Comparison of ENCODE assay signal across 7 cellular contexts in genomic region chr9:20658246-20658667, GRCh38. TPM values are rescaled to one million over a fixed set of nuclear protein-coding genes. Genes with fewer than 3 reads are reported as not detected.
DNase-seq lines count a peak whose midpoint lies in the region; ATAC-seq and TF ChIP-seq lines count a peak whose summit lies in the region.
"Not testable (repeated sequence)": the region's sequence is repeated elsewhere in the genome, so short reads cannot be mapped to it uniquely, and the experiment has no call there.

No MANE protein-coding gene starts in this region.

- CTCF ChIA-PET in HEK293 (lab: Yijun Ruan, JAX) = interaction anchor here (0.6 to 1.0 kb wide), 2 partner anchors 32 to 247 kb away, joined by 3 read pairs; no protein-coding TSS in a partner anchor
- CTCF ChIA-PET in T-cell (lab: Charles Lee) = not testable (repeated sequence)

- POLR2A ChIA-PET in HEK293 (lab: Yijun Ruan, JAX) = interaction anchor here (0.6 to 2.8 kb wide), 4 partner anchors 18 to 431 kb away, joined by 4 to 23 read pairs (median 14); partner anchors contain the start of genes FOCAD and MLLT3
- POLR2A ChIA-PET in T-cell (lab: Charles Lee) = not testable (repeated sequence)

- H3K4me3 Mint-ChIP-seq in T-cell = peak overlapping the region in 1 of 3 donors; percentile 89
- not testable (repeated sequence) for H3K4me3 Mint-ChIP-seq in activated T-helper 2 cell treated with anti-CD3 and anti-CD28 coated beads, Interferon-gamma antibody, Interleukin-2, Interleukin-4, amounts not matched to agents 10 μg/mL and 5 μg/mL and 100 μg/mL, durations not matched to agents 14 hours and 24 hours and 36 hours (ENCODE audit: low read depth)

- peak overlapping the region; percentile 97 for H2AFZ ChIP-seq in smooth muscle cell (ENCODE audit: low read depth)

- H3K9me3 ChIP-seq in HEK293 (ENCODE audit: control insufficient read depth, insufficient read depth, low read depth, low read length); heart right ventricle; muscle layer of colon (ENCODE audit: low read length); smooth muscle cell (replicated peaks; ENCODE audit: low read depth): not testable (repeated sequence)

- not testable (repeated sequence) for H3K36me3 Mint-ChIP-seq in T-cell; activated T-helper 2 cell treated with anti-CD3 and anti-CD28 coated beads, Interferon-gamma antibody, Interleukin-2, Interleukin-4, amounts not matched to agents 10 μg/mL and 5 μg/mL and 100 μg/mL, durations not matched to agents 14 hours and 24 hours and 36 hours (ENCODE audit: low read depth)

- ATAC-seq in T-cell (replicated peaks in 1 of 4); heart right ventricle: not testable (repeated sequence)

- H3K4me3 ChIP-seq in HEK293 (ENCODE audit: low read depth, low read length) (peak overlapping the region; percentile 60), choroid plexus epithelial cell (ENCODE audit: low read depth, low read length) (peak overlapping the region; percentile 55), heart right ventricle (peak overlapping the region; percentile 11 to 63 (median 55)), muscle layer of colon (ENCODE audit: low read depth in 1 of 2, low read length in 2 of 2) (peak overlapping the region; percentile 2 to 39), smooth muscle cell (peak overlapping the region; percentile 64)

- H3K36me3 ChIP-seq in HEK293 (ENCODE audit: control insufficient read depth in 2 of 2, insufficient read depth in 1 of 2, low read length in 2 of 2); heart right ventricle; muscle layer of colon (ENCODE audit: insufficient read depth, low read length); smooth muscle cell (ENCODE audit: low read depth): not testable (repeated sequence)

- peak overlapping the region; percentile 85 for H3K4me2 ChIP-seq in smooth muscle cell

- DNase-seq in T-cell = peak; percentile 8 to 63 (median 37)
- peak; percentile 40 for DNase-seq in activated T-helper 2 cell treated with anti-CD3 and anti-CD28 coated beads, Interferon-gamma antibody, Interleukin-2, Interleukin-4, amounts not matched to agents 10 μg/mL and 5 μg/mL and 100 μg/mL, durations not matched to agents 14 hours and 24 hours and 36 hours (ENCODE audit: low spot score)
- DNase-seq in choroid plexus epithelial cell (ENCODE audit: low read depth); heart right ventricle; smooth muscle cell (lab: John Stamatoyannopoulos, UW; ENCODE audit: unreplicated experiment): not testable (repeated sequence)

- not testable (repeated sequence) for H4K20me1 ChIP-seq in smooth muscle cell (ENCODE audit: low read depth)

- H3K27me3 ChIP-seq in heart right ventricle; muscle layer of colon (ENCODE audit: control insufficient read depth in 1 of 2, insufficient read depth in 2 of 2, low read length in 2 of 2); smooth muscle cell (ENCODE audit: low read depth): not testable (repeated sequence)

- 35 to 43% methylated on average over 15 to 23 of the region's 27 CpGs for WGBS in heart right ventricle, 2 donors
- WGBS in smooth muscle cell (ENCODE audit: low lambda C conversion rate) = 13% methylated on average over 26 of the region's 27 CpGs

- peak overlapping the region; percentile 64; the same call in 1 of the 2 replicates for H3K27ac ChIP-seq in HEK293 (ENCODE audit: extremely low read depth, low read depth, low read length)
- H3K27ac ChIP-seq in heart right ventricle = peak overlapping the region in 6 of 10 donors; percentile 8 to 58 (median 26)
- not testable (repeated sequence) for H3K27ac ChIP-seq in muscle layer of colon (ENCODE audit: low read depth, low read length); smooth muscle cell (ENCODE audit: low read depth)

- TF ChIP-seq CTCF in HEK293 (tag by site-specific recombination; IDR thresholded peaks at IDR 0.05); choroid plexus epithelial cell (conservative IDR thresholded peaks at IDR 0.05; ENCODE audit: low read depth, low read length); heart right ventricle (IDR thresholded peaks at IDR 0.05); smooth muscle cell (IDR thresholded peaks at IDR 0.05; ENCODE audit: borderline replicate concordance, insufficient read depth, poor library complexity, severe bottlenecking): not testable (repeated sequence)

- H3K79me2 ChIP-seq in smooth muscle cell (ENCODE audit: low read depth) = peaks cover 35% of the 10 kb centered on the region

- peak overlapping the region; percentile 75 to 77 for H3K27ac Mint-ChIP-seq in T-cell
- peak overlapping the region; percentile 69 for H3K27ac Mint-ChIP-seq in activated T-helper 2 cell treated with anti-CD3 and anti-CD28 coated beads, Interferon-gamma antibody, Interleukin-2, Interleukin-4, amounts not matched to agents 10 μg/mL and 5 μg/mL and 100 μg/mL, durations not matched to agents 14 hours and 24 hours and 36 hours

- not testable (repeated sequence) for H3F3A ChIP-seq in smooth muscle cell (ENCODE audit: low read depth)

- H3K9me3 Mint-ChIP-seq in T-cell; activated T-helper 2 cell treated with anti-CD3 and anti-CD28 coated beads, Interferon-gamma antibody, Interleukin-2, Interleukin-4, amounts not matched to agents 10 μg/mL and 5 μg/mL and 100 μg/mL, durations not matched to agents 14 hours and 24 hours and 36 hours: not testable (repeated sequence)

- H3K4me1 Mint-ChIP-seq in T-cell; activated T-helper 2 cell treated with anti-CD3 and anti-CD28 coated beads, Interferon-gamma antibody, Interleukin-2, Interleukin-4, amounts not matched to agents 10 μg/mL and 5 μg/mL and 100 μg/mL, durations not matched to agents 14 hours and 24 hours and 36 hours (ENCODE audit: low read depth): not testable (repeated sequence)

- not testable (repeated sequence) for H3K27me3 Mint-ChIP-seq in T-cell; activated T-helper 2 cell treated with anti-CD3 and anti-CD28 coated beads, Interferon-gamma antibody, Interleukin-2, Interleukin-4, amounts not matched to agents 10 μg/mL and 5 μg/mL and 100 μg/mL, durations not matched to agents 14 hours and 24 hours and 36 hours (ENCODE audit: low read depth)

- H3K9ac ChIP-seq in muscle layer of colon (ENCODE audit: low read length) = not testable (repeated sequence)
- H3K9ac ChIP-seq in smooth muscle cell (ENCODE audit: low read depth) = peak overlapping the region; percentile 44

- H3K4me1 ChIP-seq in HEK293 (ENCODE audit: control insufficient read depth, insufficient read depth, low read length); muscle layer of colon (ENCODE audit: insufficient read depth, low read length): not testable (repeated sequence)
- H3K4me1 ChIP-seq in heart right ventricle = peaks cover 0 to 31% (median 4%) of the 10 kb centered on the region in 9 donors
- H3K4me1 ChIP-seq in smooth muscle cell (ENCODE audit: low read depth) = peaks cover 37% of the 10 kb centered on the region

- intact Hi-C loops in activated T-helper 2 cell treated with anti-CD3 and anti-CD28 coated beads, Interferon-gamma antibody, Interleukin-2, Interleukin-4, amounts not matched to agents 10 μg/mL and 5 μg/mL and 100 μg/mL, durations not matched to agents 14 hours and 24 hours and 36 hours (cut with micrococcal nuclease) = loop anchor here (2.0 kb wide), 1 partner anchor 25 kb away; no protein-coding TSS in a partner anchor
- intact Hi-C loops in heart right ventricle (cut with DNase I) = loop anchor here in 1 of 10 donors (10.0 kb wide), 1 partner anchor 1447 kb away; no protein-coding TSS in a partner anchor

TF ChIP-seq in HEK293, 187 proteins besides CTCF, POLR2A, EP300 and RAD21 (continues in another document):
- TF ChIP-seq ZFHX2 (tag by site-specific recombination; conservative IDR thresholded peaks at IDR 0.05) = peak; percentile 43
- TF ChIP-seq GLIS2 (tag by site-specific recombination; IDR thresholded peaks at IDR 0.05) = 0 out of 2 replicates have a peak, but pooled peaks have one; percentile 11

RNA-seq across cellular contexts. Expression of gene FOCAD, which starts 25.8 kb away (rescaled TPM):
- total RNA-seq in T-cell (10 to 100 TPM; 13.4 to 29.0 (median 21.3) TPM), heart right ventricle (10 to 100 TPM; 25.6 to 41.3 (median 33.3) TPM), smooth muscle cell (80.3 and 106 TPM in 2 replicates)
- total RNA-seq in activated T-helper 2 cell treated with anti-CD3 and anti-CD28 coated beads, Interferon-gamma antibody, Interleukin-2, Interleukin-4, amounts not matched to agents 10 μg/mL and 5 μg/mL and 100 μg/mL, durations not matched to agents 14 hours and 24 hours and 36 hours = 32.2 and 36.0 TPM in 2 replicates
- polyA plus RNA-seq in heart right ventricle (10 to 100 TPM; 11.7 to 16.7 TPM), smooth muscle cell (22.3 and 31.0 TPM in 2 replicates)

RNA-seq across cellular contexts. Expression of gene MLLT3, which starts 36.0 kb away (rescaled TPM):
- total RNA-seq in T-cell (10 to 100 TPM; 51.8 to 96.6 (median 58.9) TPM), heart right ventricle (10 to 100 TPM in 9 of 10 donors, 1 to 10 TPM in 1; 6.3 to 22.7 (median 14.7) TPM), smooth muscle cell (29.9 and 32.8 TPM in 2 replicates)
- total RNA-seq in activated T-helper 2 cell treated with anti-CD3 and anti-CD28 coated beads, Interferon-gamma antibody, Interleukin-2, Interleukin-4, amounts not matched to agents 10 μg/mL and 5 μg/mL and 100 μg/mL, durations not matched to agents 14 hours and 24 hours and 36 hours = 22.4 and 24.9 TPM in 2 replicates
- polyA plus RNA-seq in heart right ventricle (1 to 10 TPM; 4.3 to 5.4 TPM), smooth muscle cell (16.3 and 21.9 TPM in 2 replicates)
